In genomic region chr13:24741016-24741662, GRCh38 we compare ENCODE assay signal across 13 cellular contexts. TPM values are rescaled to one million over a fixed set of nuclear protein-coding genes. Genes with fewer than 3 reads are reported as not detected.
DNase-seq lines count a peak whose midpoint lies in the region; ATAC-seq, FAIRE-seq and TF ChIP-seq lines count a peak whose summit lies in the region.
"Had no signal": no experiment of that assay in that cellular context is flagged by ENCODE, and none has a peak within 500 bp of the region (broad histone marks: within the 10 kb centered on the region; RNA-seq: fewer than 3 reads in every experiment).

No MANE protein-coding gene starts in this region.

- H3K4me3 ChIP-seq in DND-41 (ENCODE audit: low read depth in 1 of 2, low read length in 2 of 2) (no peak overlapping the region), SK-N-SH (ENCODE audit: low read depth in 2 of 2, low read length in 1 of 2) (no peak overlapping the region), left lung (no peak overlapping the region)

- no peaks in the 10 kb centered on the region for H3K36me3 ChIP-seq in DND-41 (ENCODE audit: insufficient read depth, low read length)
- H3K36me3 ChIP-seq in SK-N-SH (replicated peaks in 1 of 2; ENCODE audit: control insufficient read depth in 1 of 2, insufficient read depth in 2 of 2, low read length in 1 of 2), result no peaks in the 10 kb centered on the region
- no peaks in the 10 kb centered on the region for H3K36me3 ChIP-seq in left lung

- no peak for ATAC-seq in DND-41 (ENCODE audit: insufficient read depth, low read depth)
- peak; percentile 52 for ATAC-seq in left lung
- ATAC-seq in GM18907 (IDR thresholded peaks at IDR 0.05; ENCODE audit: unreplicated experiment), result no peak
- ATAC-seq in HG02642 (IDR thresholded peaks at IDR 0.05; ENCODE audit: poor library complexity, unreplicated experiment), result no peak

- TF ChIP-seq CTCF in DND-41 (IDR thresholded peaks at IDR 0.05; ENCODE audit: borderline replicate concordance, extremely low read depth, low read length, poor library complexity, severe bottlenecking) (peak; percentile 49), SK-N-SH (IDR thresholded peaks at IDR 0.05) (peak; percentile 30; the same call in 1 of the 2 replicates), left lung (IDR thresholded peaks at IDR 0.05) (no peak)

- FAIRE-seq in H54 (lab: Jason Lieb, UNC), result no peak
- FAIRE-seq: GM12892 had no signal

- H3K79me2 ChIP-seq in DND-41 (ENCODE audit: insufficient read depth, low read length), result no peaks in the 10 kb centered on the region
- H3K79me2 ChIP-seq in SK-N-SH (ENCODE audit: insufficient read depth), result no peaks in the 10 kb centered on the region

- CTCF ChIA-PET in SK-N-SH (lab: Yijun Ruan, JAX), result interaction anchor here (1.8 to 2.0 kb wide), 2 partner anchors 11 to 14 kb away, joined by 8 to 9 read pairs; no protein-coding TSS in a partner anchor

- intact Hi-C loops in left lung (cut with DNase I), result no loop called here

- H3K4me1 ChIP-seq in DND-41 (ENCODE audit: insufficient read depth, low read length) (peaks cover 9% of the 10 kb centered on the region; the same call in 1 of the 2 replicates), SK-N-SH (ENCODE audit: control insufficient read depth in 1 of 2, insufficient read depth in 2 of 2, low read depth in 1 of 2, low read length in 1 of 2) (no peaks in the 10 kb centered on the region), left lung (peaks cover 0 to 6% of the 10 kb centered on the region in 2 donors)

- DNase-seq in DND-41 (peak; percentile 15), H54 (ENCODE audit: insufficient read length, low spot score) (peak; percentile 21), SK-N-SH (no peak), left lung (no peak), GM19238 (ENCODE audit: insufficient read length, low spot score) (no peak), GF-D8 (lab: John Stamatoyannopoulos, UW) (no peak)
- DNase-seq: NCI-H510A; stimulated activated CD4-positive, alpha-beta T cell treated with anti-CD3 and anti-CD28 coated beads, Interleukin-15, amount 100 ng/mL, for 24 hours had no signal

- H3K4me2 ChIP-seq in DND-41 (ENCODE audit: insufficient read depth, low read length) (no peak overlapping the region), SK-N-SH (no peak overlapping the region)

- no peaks in the 10 kb centered on the region for H3K27me3 ChIP-seq in DND-41 (ENCODE audit: insufficient read depth, low read length, poor library complexity)
- no peaks in the 10 kb centered on the region for H3K27me3 ChIP-seq in SK-N-SH (ENCODE audit: insufficient read depth)
- peaks cover 14 to 32% of the 10 kb centered on the region in 2 donors for H3K27me3 ChIP-seq in left lung

- no peaks in the 10 kb centered on the region for H4K20me1 ChIP-seq in DND-41 (ENCODE audit: insufficient read depth, low read length)
- no peaks in the 10 kb centered on the region for H4K20me1 ChIP-seq in SK-N-SH (ENCODE audit: insufficient read depth)

- WGBS in SK-N-SH (ENCODE audit: low lambda C conversion rate), result 35% methylated on average over 6 of the region's 11 CpGs

- POLR2A ChIA-PET in SK-N-SH (lab: Yijun Ruan, JAX), result no interaction called here

- TF ChIP-seq RAD21 in SK-N-SH (IDR thresholded peaks at IDR 0.05; ENCODE audit: low read length), result no peak

- H3K9me3 ChIP-seq in DND-41 (ENCODE audit: insufficient read depth, low read length, severe bottlenecking) (no peaks in the 10 kb centered on the region), SK-N-SH (no peaks in the 10 kb centered on the region), left lung (no peaks in the 10 kb centered on the region)

- no peak overlapping the region for H3K9ac ChIP-seq in DND-41 (ENCODE audit: low read depth, low read length)
- no peak overlapping the region for H3K9ac ChIP-seq in SK-N-SH

- H3K9me2 ChIP-seq in SK-N-SH, result no peaks in the 10 kb centered on the region

- no peaks in the 10 kb centered on the region for H3F3A ChIP-seq in SK-N-SH (replicated peaks; ENCODE audit: insufficient read depth)

- no peak overlapping the region for H3K27ac ChIP-seq in DND-41 (ENCODE audit: low read length)
- no peak overlapping the region for H3K27ac ChIP-seq in SK-N-SH (ENCODE audit: low read depth in 2 of 2, low read length in 1 of 2)
- no peak overlapping the region for H3K27ac ChIP-seq in left lung

- no peak for TF ChIP-seq POLR2A in H54 (IDR thresholded peaks at IDR 0.05; ENCODE audit: low read depth, low read length)

- H2AFZ ChIP-seq in DND-41 (ENCODE audit: low read depth, low read length) (no peak overlapping the region), SK-N-SH (ENCODE audit: low read depth) (no peak overlapping the region)

- no peak for TF ChIP-seq EP300 in SK-N-SH (IDR thresholded peaks at IDR 0.05; ENCODE audit: borderline replicate concordance in 1 of 2, low read depth in 1 of 2, low read length in 1 of 2)

TF ChIP-seq in SK-N-SH, 30 proteins besides CTCF, POLR2A, EP300 and RAD21 (continues in another document):
- TF ChIP-seq NFIC (IDR thresholded peaks at IDR 0.05; ENCODE audit: borderline replicate concordance) (no peak), TAF1 (IDR thresholded peaks at IDR 0.05; ENCODE audit: borderline replicate concordance, low read depth, low read length) (no peak), MAX (IDR thresholded peaks at IDR 0.05; ENCODE audit: low read depth) (no peak), USF2 (IDR thresholded peaks at IDR 0.05; ENCODE audit: borderline replicate concordance, low read depth, low read length) (no peak), MEF2A (IDR thresholded peaks at IDR 0.05; ENCODE audit: borderline replicate concordance, low read depth) (no peak), FOSL2 (IDR thresholded peaks at IDR 0.05; ENCODE audit: borderline replicate concordance, low read depth) (no peak), MXI1 (IDR thresholded peaks at IDR 0.05; ENCODE audit: low read depth, low read length) (no peak), IRF3 (IDR thresholded peaks at IDR 0.05; ENCODE audit: low read depth, low read length) (no peak), RFX5 (IDR thresholded peaks at IDR 0.05; ENCODE audit: low read length) (no peak), JUND (IDR thresholded peaks at IDR 0.05) (no peak), NRF1 (IDR thresholded peaks at IDR 0.05; ENCODE audit: low read depth, low read length) (no peak), ZBTB33 (IDR thresholded peaks at IDR 0.05; ENCODE audit: borderline replicate concordance, low read depth) (no peak)

RNA-seq across cellular contexts. Expression of gene RNF17, which starts 22.8 kb away (rescaled TPM):
- not detected in 2 replicates for polyA plus RNA-seq in SK-N-SH (2012; rRNA removed)
- polyA plus RNA-seq in SK-N-SH (2012; cell fraction: cytosol; rRNA removed), result not detected in 2 replicates
- polyA plus RNA-seq in SK-N-SH (2012; cell fraction: nucleus; rRNA removed), result not detected in 2 replicates
- not detected for total RNA-seq in left lung
- total RNA-seq: fibroblast of lung, mesothelial cell of epicardium had no signal
- polyA plus RNA-seq: fibroblast of lung had no signal

Comparison
In these comparisons a context has a peak if more than half of its experiments do, and no peak if none do; other contexts are left out.
1. DNase-seq: peak in DND-41 (single experiment) and H54 (single experiment); none in SK-N-SH (single experiment), left lung (0 of 2), GM19238 (single experiment) and GF-D8 (single experiment).
2. CTCF ChIP-seq: peak in DND-41 (single experiment) and SK-N-SH (single experiment); none in left lung (0 of 2).